In genomic region chr20:50381053-50381732, GRCh38 we compare ENCODE assay signal across 13 cellular contexts.
DNase-seq lines count a peak whose midpoint lies in the region; ATAC-seq and TF ChIP-seq lines count a peak whose summit lies in the region.
"Had no signal": no experiment of that assay in that cellular context is flagged by ENCODE, and none has a peak within 500 bp of the region (broad histone marks: within the 10 kb centered on the region; RNA-seq: fewer than 3 reads in every experiment).

No MANE protein-coding gene starts in this region.

- CTCF ChIA-PET in activated CD8-positive, alpha-beta memory T cell treated with anti-CD3 and anti-CD28 coated beads, Interleukin-2, amount 10 ng/mL, durations not matched to agents 7 days and 5 days (lab: Charles Lee) = interaction anchor here (1.4 kb wide), 1 partner anchor 42 kb away, joined by 3 read pairs; no protein-coding TSS in a partner anchor

- intact Hi-C loops in stomach (cut with DNase I; ENCODE audit: low total_unique reads) = no loop called here

- peaks cover 65% of the 10 kb centered on the region for H3K4me1 Mint-ChIP-seq in activated CD8-positive, alpha-beta memory T cell treated with anti-CD3 and anti-CD28 coated beads, Interleukin-2, amount 10 ng/mL, durations not matched to agents 7 days and 5 days
- peaks cover 54% of the 10 kb centered on the region for H3K4me1 Mint-ChIP-seq in T-helper 2 cell treated with Interferon-gamma antibody and Interleukin-4, amounts not matched to agents 5 μg/mL and 100 μg/mL, for 36 hours (ENCODE audit: low read depth)
- H3K4me1 Mint-ChIP-seq in immature natural killer cell = peaks cover 56 to 73% of the 10 kb centered on the region in 2 donors

- peak overlapping the region; percentile 7 for H3K4me3 Mint-ChIP-seq in activated CD8-positive, alpha-beta memory T cell treated with anti-CD3 and anti-CD28 coated beads, Interleukin-2, amount 10 ng/mL, durations not matched to agents 7 days and 5 days
- peak overlapping the region; percentile 55 for H3K4me3 Mint-ChIP-seq in T-helper 2 cell treated with Interferon-gamma antibody and Interleukin-4, amounts not matched to agents 5 μg/mL and 100 μg/mL, for 36 hours
- peak overlapping the region in 3 of 5 donors; percentile 37 to 44 (median 38) for H3K4me3 Mint-ChIP-seq in immature natural killer cell

- ATAC-seq in activated CD8-positive, alpha-beta memory T cell treated with anti-CD3 and anti-CD28 coated beads, Interleukin-2, amount 10 ng/mL, durations not matched to agents 7 days and 5 days = no peak
- no peak for ATAC-seq in HG03432 (IDR thresholded peaks at IDR 0.05; ENCODE audit: unreplicated experiment)

- H3K27me3 Mint-ChIP-seq in activated CD8-positive, alpha-beta memory T cell treated with anti-CD3 and anti-CD28 coated beads, Interleukin-2, amount 10 ng/mL, durations not matched to agents 7 days and 5 days = peaks cover 2% of the 10 kb centered on the region
- H3K27me3 Mint-ChIP-seq in T-helper 2 cell treated with Interferon-gamma antibody and Interleukin-4, amounts not matched to agents 5 μg/mL and 100 μg/mL, for 36 hours (ENCODE audit: low read depth) = no peaks in the 10 kb centered on the region
- peaks cover 17 to 20% (median 17%) of the 10 kb centered on the region in 3 donors for H3K27me3 Mint-ChIP-seq in immature natural killer cell (ENCODE audit: low read depth in 3 of 3)

- no peak for TF ChIP-seq EP300 in stomach (IDR thresholded peaks at IDR 0.05)

- no peaks in the 10 kb centered on the region for H3K27me3 ChIP-seq in stomach

- no peaks in the 10 kb centered on the region for H3K9me3 ChIP-seq in stomach

- H3K4me3 ChIP-seq in stomach = no peak overlapping the region
- H3K4me3 ChIP-seq: smooth muscle cell had no signal

- H3K36me3 ChIP-seq in stomach = no peaks in the 10 kb centered on the region

- H3K27ac ChIP-seq in stomach = peak overlapping the region in 4 of 5 donors; percentile 77 to 88 (median 86)

- H3K36me3 Mint-ChIP-seq in activated CD8-positive, alpha-beta memory T cell treated with anti-CD3 and anti-CD28 coated beads, Interleukin-2, amount 10 ng/mL, durations not matched to agents 7 days and 5 days = no peaks in the 10 kb centered on the region
- no peaks in the 10 kb centered on the region for H3K36me3 Mint-ChIP-seq in T-helper 2 cell treated with Interferon-gamma antibody and Interleukin-4, amounts not matched to agents 5 μg/mL and 100 μg/mL, for 36 hours (ENCODE audit: low read depth)
- peaks cover 0 to 7% (median 0%) of the 10 kb centered on the region in 3 donors for H3K36me3 Mint-ChIP-seq in immature natural killer cell

- H3K4me1 ChIP-seq in stomach = peaks cover 47 to 70% (median 56%) of the 10 kb centered on the region in 4 donors

- peak overlapping the region; percentile 50 for H3K27ac Mint-ChIP-seq in activated CD8-positive, alpha-beta memory T cell treated with anti-CD3 and anti-CD28 coated beads, Interleukin-2, amount 10 ng/mL, durations not matched to agents 7 days and 5 days
- peak overlapping the region; percentile 75 for H3K27ac Mint-ChIP-seq in T-helper 2 cell treated with Interferon-gamma antibody and Interleukin-4, amounts not matched to agents 5 μg/mL and 100 μg/mL, for 36 hours
- H3K27ac Mint-ChIP-seq in immature natural killer cell = peak overlapping the region in 5 of 6 donors; percentile 34 to 90 (median 76)

- WGBS in stomach, 5 donors = 48 to 55% (median 50%) methylated on average over 7 of the region's 7 CpGs

- H3K9me3 Mint-ChIP-seq in activated CD8-positive, alpha-beta memory T cell treated with anti-CD3 and anti-CD28 coated beads, Interleukin-2, amount 10 ng/mL, durations not matched to agents 7 days and 5 days (ENCODE audit: low read depth) = no peaks in the 10 kb centered on the region
- H3K9me3 Mint-ChIP-seq in T-helper 2 cell treated with Interferon-gamma antibody and Interleukin-4, amounts not matched to agents 5 μg/mL and 100 μg/mL, for 36 hours = no peaks in the 10 kb centered on the region
- H3K9me3 Mint-ChIP-seq in immature natural killer cell = no peaks in the 10 kb centered on the region

- TF ChIP-seq POLR2A in stomach (IDR thresholded peaks at IDR 0.05) = no peak

- no peak for TF ChIP-seq CTCF in stomach (IDR thresholded peaks at IDR 0.05)

- DNase-seq in activated CD8-positive, alpha-beta memory T cell treated with anti-CD3 and anti-CD28 coated beads, Interleukin-2, amount 10 ng/mL, durations not matched to agents 7 days and 5 days = no peak
- no peak for DNase-seq in activated CD8-positive, alpha-beta memory T cell treated with anti-CD3 and anti-CD28 coated beads, Interleukin-2, amount 50 U/mL, for 48 hours
- DNase-seq in T-helper 2 cell treated with Interferon-gamma antibody and Interleukin-4, amounts not matched to agents 5 μg/mL and 100 μg/mL, for 36 hours (ENCODE audit: low spot score) = no peak
- DNase-seq in immature natural killer cell (no peak), stomach (no peak), NCI-H2196 treated with DMSO at 0.1 percent for 48 hours (lab: John Stamatoyannopoulos, UW; ENCODE audit: unreplicated experiment) (no peak), NCI-H510A (lab: John Stamatoyannopoulos, UW) (no peak)
- DNase-seq: activated CD4-positive, CD25-positive, alpha-beta regulatory T cell; activated gamma-delta T cell treated with Interleukin-2 at 50 U/mL for 16 hours; NCI-H1436 treated with DMSO at 0.1 percent for 48 hours; NCI-H748 treated with DMSO at 0.1 percent for 48 hours had no signal
